Comparison of ENCODE assay signal across 1 cellular context in the genomic region with DNA sequence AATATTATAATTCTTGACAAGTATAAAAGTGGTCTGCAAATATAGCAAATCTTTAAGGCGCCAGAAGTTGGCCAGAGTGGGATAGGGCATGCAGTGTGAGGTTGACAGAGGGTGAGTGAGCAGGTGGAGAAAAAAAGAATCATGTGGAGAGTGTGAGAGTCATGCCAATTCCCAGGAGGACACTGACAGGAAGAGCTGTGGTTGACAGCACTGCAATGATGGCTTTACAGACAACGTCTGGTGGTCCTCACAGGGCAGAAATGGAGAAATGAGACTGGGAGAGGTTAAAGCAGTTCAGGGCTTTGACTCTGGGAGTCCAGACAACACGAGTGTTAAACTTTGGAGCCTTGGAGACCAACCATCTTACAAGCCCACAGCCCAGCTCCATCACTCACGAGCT.
TF ChIP-seq lines count a peak whose summit lies in the region.

No MANE protein-coding gene starts in this region.

TF ChIP-seq in IMR-90, 13 proteins besides CTCF, POLR2A, EP300 and RAD21:
- no peak for TF ChIP-seq SMC3 (IDR thresholded peaks at IDR 0.05; ENCODE audit: low read depth, low read length)
- TF ChIP-seq CHD1 (IDR thresholded peaks at IDR 0.05; ENCODE audit: low read depth, low read length): no peak
- TF ChIP-seq RFX5 (IDR thresholded peaks at IDR 0.05; ENCODE audit: low read depth, low read length): no peak
- TF ChIP-seq FOS (IDR thresholded peaks at IDR 0.05; ENCODE audit: low read depth, low read length): no peak
- no peak for TF ChIP-seq CEBPB (IDR thresholded peaks at IDR 0.05; ENCODE audit: low read depth, low read length)
- no peak for TF ChIP-seq USF2 (IDR thresholded peaks at IDR 0.05; ENCODE audit: low read depth, low read length)
- TF ChIP-seq, protein P1, sequence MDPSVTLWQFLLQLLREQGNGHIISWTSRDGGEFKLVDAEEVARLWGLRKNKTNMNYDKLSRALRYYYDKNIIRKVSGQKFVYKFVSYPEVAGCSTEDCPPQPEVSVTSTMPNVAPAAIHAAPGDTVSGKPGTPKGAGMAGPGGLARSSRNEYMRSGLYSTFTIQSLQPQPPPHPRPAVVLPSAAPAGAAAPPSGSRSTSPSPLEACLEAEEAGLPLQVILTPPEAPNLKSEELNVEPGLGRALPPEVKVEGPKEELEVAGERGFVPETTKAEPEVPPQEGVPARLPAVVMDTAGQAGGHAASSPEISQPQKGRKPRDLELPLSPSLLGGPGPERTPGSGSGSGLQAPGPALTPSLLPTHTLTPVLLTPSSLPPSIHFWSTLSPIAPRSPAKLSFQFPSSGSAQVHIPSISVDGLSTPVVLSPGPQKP (IDR thresholded peaks at IDR 0.05; ENCODE audit: borderline replicate concordance, low read depth, low read length): no peak
